In the genomic region with DNA sequence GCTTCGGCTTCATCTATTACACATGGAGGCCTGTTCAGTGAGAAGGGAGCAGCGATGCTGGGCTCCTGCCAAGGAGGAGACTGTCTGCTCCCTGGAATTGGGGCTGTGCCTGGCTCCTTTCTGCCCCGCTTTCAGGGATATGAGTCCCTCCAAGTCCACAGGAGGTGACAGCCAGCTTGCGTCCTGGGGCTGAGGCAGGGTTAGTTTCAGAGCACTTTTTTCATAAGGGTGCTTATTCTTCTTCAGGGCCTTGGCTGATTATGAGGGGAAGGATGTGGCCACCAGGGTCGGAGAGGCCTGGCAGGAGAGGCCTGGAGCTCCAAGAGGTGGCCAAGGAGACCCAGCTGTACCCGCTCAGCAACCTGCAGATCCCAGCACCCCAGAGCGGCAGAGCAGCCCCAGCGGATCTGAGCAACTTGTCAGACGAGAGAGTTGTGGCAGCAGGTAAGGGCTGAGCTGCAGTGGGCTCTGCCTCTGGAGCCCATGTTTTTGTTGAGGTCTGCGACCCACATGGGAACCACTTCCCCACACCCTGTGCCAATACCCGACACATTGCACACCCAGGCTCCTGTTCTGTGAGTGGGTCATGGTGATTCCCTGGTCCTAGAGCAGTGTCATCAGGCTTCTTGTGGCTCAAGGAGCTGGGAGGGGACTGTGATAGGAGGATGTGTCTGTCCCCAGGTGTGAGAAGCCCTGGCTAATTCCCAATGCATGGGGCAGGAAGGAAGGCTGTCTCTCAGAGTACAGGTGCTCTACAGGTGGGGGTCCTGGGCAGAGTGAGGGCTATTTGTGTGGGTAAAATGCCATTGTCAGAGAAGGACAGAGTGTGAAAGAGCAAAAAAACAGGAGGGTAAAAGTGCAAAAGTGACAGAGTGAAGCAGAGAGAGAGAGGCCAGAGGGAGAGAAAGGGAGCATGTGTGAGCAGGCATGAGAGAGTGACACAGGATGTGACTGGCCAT, we compare ENCODE assay signal across 20 cellular contexts. TPM values are rescaled to one million over a fixed set of nuclear protein-coding genes. Genes with fewer than 3 reads are reported as not detected.
DNase-seq lines count a peak whose midpoint lies in the region; ATAC-seq, FAIRE-seq and TF ChIP-seq lines count a peak whose summit lies in the region.
"Had no signal": no experiment of that assay in that cellular context is flagged by ENCODE, and none has a peak within 500 bp of the region (broad histone marks: within the 10 kb centered on the region; RNA-seq: fewer than 3 reads in every experiment).

No MANE protein-coding gene starts in this region.

- H4K8ac ChIP-seq in neuronal stem cell (ENCODE audit: low read depth, low read length): no peak overlapping the region

- H3K14ac ChIP-seq in neuronal stem cell (ENCODE audit: low read length): no peak overlapping the region

- no peaks in the 10 kb centered on the region; a peak in 1 of 3 replicates for H3K36me3 ChIP-seq in HEK293 (ENCODE audit: control insufficient read depth in 2 of 2, insufficient read depth in 1 of 2, low read length in 2 of 2)
- H3K36me3 ChIP-seq in bronchial epithelial cell (ENCODE audit: control insufficient read depth, insufficient read depth, low read length): peaks cover 20% of the 10 kb centered on the region
- H3K36me3 ChIP-seq in neuronal stem cell (replicated peaks in 1 of 2; ENCODE audit: control insufficient read depth in 2 of 2, insufficient read depth in 2 of 2, low read length in 2 of 2): peaks cover 0 to 2% of the 10 kb centered on the region in 2 donors
- H3K36me3 ChIP-seq in aorta (ENCODE audit: control insufficient read depth in 1 of 2, insufficient read depth in 2 of 2, low read length in 1 of 2): no peaks in the 10 kb centered on the region
- H3K36me3 ChIP-seq: BLaER1 treated with 17β-estradiol and CSF1 and Interleukin-3, amounts not matched to agents 10 nM and 100 nM; HAP-1 had no signal

- DNase-seq in bronchial epithelial cell (ENCODE audit: low read depth) (no peak), neuronal stem cell (ENCODE audit: low spot score) (no peak), aorta (peak; percentile 40 to 41), COR-L47 (lab: John Stamatoyannopoulos, UW) (no peak)
- DNase-seq: CD8-positive, alpha-beta T cell; DMS 273 treated with DMSO at 0.1 percent for 48 hours; DMS53; DND-41; EL; GM23248 had no signal

- H3K79me1 ChIP-seq in neuronal stem cell (ENCODE audit: low read depth, low read length): no peaks in the 10 kb centered on the region

- H2BK12ac ChIP-seq in neuronal stem cell (ENCODE audit: low read length): no peak overlapping the region

- H3K4me2 ChIP-seq in neuronal stem cell (ENCODE audit: insufficient read depth, low read length, poor library complexity, severe bottlenecking): no peak overlapping the region
- H3K4me2 ChIP-seq: BLaER1 treated with 17β-estradiol and CSF1 and Interleukin-3, amounts not matched to agents 10 nM and 100 nM had no signal

- H3K4me3 ChIP-seq in HEK293 (ENCODE audit: low read depth, low read length): no peak overlapping the region
- H3K4me3 ChIP-seq in bronchial epithelial cell (ENCODE audit: low read depth, low read length): no peak overlapping the region
- no peak overlapping the region for H3K4me3 ChIP-seq in neuronal stem cell (ENCODE audit: low read length in 2 of 2)
- no peak overlapping the region for H3K4me3 ChIP-seq in aorta (ENCODE audit: low read length in 2 of 2)
- H3K4me3 ChIP-seq: BLaER1 treated with 17β-estradiol and CSF1 and Interleukin-3, amounts not matched to agents 10 nM and 100 nM; GM12878; GM23248; HAP-1 had no signal

- H3K9me3 ChIP-seq in HEK293 (ENCODE audit: control insufficient read depth, insufficient read depth, low read depth, low read length) (no peaks in the 10 kb centered on the region), neuronal stem cell (replicated peaks in 1 of 2; ENCODE audit: control insufficient read depth in 2 of 2, insufficient read depth in 1 of 2, low read depth in 1 of 2, low read length in 2 of 2) (no peaks in the 10 kb centered on the region), aorta (ENCODE audit: control insufficient read depth, low read length) (no peaks in the 10 kb centered on the region)
- H3K9me3 ChIP-seq: HAP-1 had no signal

- FAIRE-seq in bronchial epithelial cell (lab: Jason Lieb, UNC): peak; percentile 68
- FAIRE-seq: GM12878 had no signal

- H3K18ac ChIP-seq in neuronal stem cell (ENCODE audit: low read length): no peak overlapping the region

- H3K4ac ChIP-seq in neuronal stem cell (ENCODE audit: low read length): no peak overlapping the region

- intact Hi-C loops in aorta (cut with DNase I): no loop called here

- peak overlapping the region; percentile 30 for H3K9ac ChIP-seq in neuronal stem cell (ENCODE audit: low read depth, low read length, poor library complexity)
- H3K9ac ChIP-seq: BLaER1 treated with 17β-estradiol and CSF1 and Interleukin-3, amounts not matched to agents 10 nM and 100 nM; GM23248 had no signal

- no peak for TF ChIP-seq CTCF in HEK293 (tag by site-specific recombination; IDR thresholded peaks at IDR 0.05)
- no peak for TF ChIP-seq CTCF in bronchial epithelial cell (IDR thresholded peaks at IDR 0.05; ENCODE audit: insufficient read depth, low read length, severe bottlenecking)

- no peak overlapping the region for H3K27ac ChIP-seq in HEK293 (ENCODE audit: extremely low read depth, low read depth, low read length)
- H3K27ac ChIP-seq in neuronal stem cell (replicated peaks; ENCODE audit: low read length): no peak overlapping the region
- H3K27ac ChIP-seq in aorta (ENCODE audit: low read depth in 1 of 2, low read length in 2 of 2): no peak overlapping the region
- H3K27ac ChIP-seq: BLaER1 treated with 17β-estradiol and CSF1 and Interleukin-3, amounts not matched to agents 10 nM and 100 nM; GM23248; HL-60 had no signal

- H2BK120ac ChIP-seq in neuronal stem cell (ENCODE audit: low read depth, low read length): no peak overlapping the region

- H4K91ac ChIP-seq in neuronal stem cell (ENCODE audit: low read depth, low read length, poor library complexity): no peak overlapping the region

- POLR2A ChIA-PET in HEK293 (lab: Yijun Ruan, JAX): no interaction called here

- H3K27me3 ChIP-seq in bronchial epithelial cell (ENCODE audit: control insufficient read depth, insufficient read depth, low read length) (no peaks in the 10 kb centered on the region), neuronal stem cell (ENCODE audit: control insufficient read depth in 3 of 3, insufficient read depth in 3 of 3, low read depth in 1 of 3, low read length in 3 of 3) (peaks cover 0 to 12% (median 0%) of the 10 kb centered on the region in 3 experiments), aorta (ENCODE audit: control insufficient read depth in 1 of 2, insufficient read depth in 2 of 2, low read length in 1 of 2) (no peaks in the 10 kb centered on the region)

- H3K4me1 ChIP-seq in HEK293 (ENCODE audit: control insufficient read depth, insufficient read depth, low read length): no peaks in the 10 kb centered on the region
- H3K4me1 ChIP-seq in neuronal stem cell (ENCODE audit: control insufficient read depth in 2 of 2, insufficient read depth in 1 of 2, low read depth in 1 of 2, low read length in 2 of 2): no peaks in the 10 kb centered on the region
- no peaks in the 10 kb centered on the region for H3K4me1 ChIP-seq in aorta (ENCODE audit: control insufficient read depth in 1 of 2, insufficient read depth in 2 of 2, low read length in 2 of 2)

- ATAC-seq in aorta (ENCODE audit: low FRiP score): no peak
- ATAC-seq in GM21717 (IDR thresholded peaks at IDR 0.05; ENCODE audit: unreplicated experiment): no peak
- ATAC-seq: CD8-positive, alpha-beta T cell; GM12878 had no signal

- CTCF ChIA-PET in HEK293 (lab: Yijun Ruan, JAX): interaction anchor here (0.7 to 1.6 kb wide), 5 partner anchors 12 to 763 kb away, joined by 3 read pairs; no protein-coding TSS in a partner anchor

- H2AK5ac ChIP-seq in neuronal stem cell (ENCODE audit: low read depth, low read length): no peak overlapping the region

- no peak overlapping the region for H2BK5ac ChIP-seq in neuronal stem cell (ENCODE audit: low read length)

- no peak overlapping the region for H2AFZ ChIP-seq in neuronal stem cell (ENCODE audit: low read length)
- H2AFZ ChIP-seq: GM23248 had no signal

- WGBS in neuronal stem cell (ENCODE audit: extremely low coverage in 2 of 2, insufficient read length in 2 of 2, insufficient replicate concordance in 1 of 2), 2 donors: no CpG with 5 or more reads among the region's 11 CpGs
- 85 to 93% methylated on average over 11 of the region's 11 CpGs for WGBS in aorta, 2 donors

- H2BK15ac ChIP-seq in neuronal stem cell (ENCODE audit: low read length): no peak overlapping the region

- H3K23ac ChIP-seq in neuronal stem cell (ENCODE audit: low read depth, low read length, poor library complexity): no peak overlapping the region

TF ChIP-seq in HEK293, 187 proteins besides CTCF, POLR2A, EP300 and RAD21 (continues in another document):
- TF ChIP-seq ZFP41 (tag by site-specific recombination; IDR thresholded peaks at IDR 0.05; ENCODE audit: borderline replicate concordance) (no peak), FEZF1 (tag by site-specific recombination; IDR thresholded peaks at IDR 0.05) (no peak), PRDM1 (tag by site-specific recombination; IDR thresholded peaks at IDR 0.05) (0 out of 2 replicates have a peak, but pooled peaks have one; percentile 7), SCRT2 (tag by site-specific recombination; IDR thresholded peaks at IDR 0.05) (peak; percentile 72), ZNF184 (tag by site-specific recombination; IDR thresholded peaks at IDR 0.05) (no peak), ZNF560 (tag by site-specific recombination; IDR thresholded peaks at IDR 0.05; ENCODE audit: borderline replicate concordance) (no peak), ZNF394 (tag by site-specific recombination; IDR thresholded peaks at IDR 0.05; ENCODE audit: borderline replicate concordance) (no peak)
- TF ChIP-seq, protein P1, sequence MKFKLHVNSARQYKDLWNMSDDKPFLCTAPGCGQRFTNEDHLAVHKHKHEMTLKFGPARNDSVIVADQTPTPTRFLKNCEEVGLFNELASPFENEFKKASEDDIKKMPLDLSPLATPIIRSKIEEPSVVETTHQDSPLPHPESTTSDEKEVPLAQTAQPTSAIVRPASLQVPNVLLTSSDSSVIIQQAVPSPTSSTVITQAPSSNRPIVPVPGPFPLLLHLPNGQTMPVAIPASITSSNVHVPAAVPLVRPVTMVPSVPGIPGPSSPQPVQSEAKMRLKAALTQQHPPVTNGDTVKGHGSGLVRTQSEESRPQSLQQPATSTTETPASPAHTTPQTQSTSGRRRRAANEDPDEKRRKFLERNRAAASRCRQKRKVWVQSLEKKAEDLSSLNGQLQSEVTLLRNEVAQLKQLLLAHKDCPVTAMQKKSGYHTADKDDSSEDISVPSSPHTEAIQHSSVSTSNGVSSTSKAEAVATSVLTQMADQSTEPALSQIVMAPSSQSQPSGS (tag by site-specific recombination; IDR thresholded peaks at IDR 0.05; ENCODE audit: low read depth): no peak

RNA-seq across cellular contexts. Expression of a gene that starts 47.4 kb away (rescaled TPM):
- 93.5 and 264 TPM in 2 replicates for total RNA-seq in bronchial epithelial cell
- polyA plus RNA-seq in neuronal stem cell (2013, experiment 1 of 2): 13.2 TPM
- 13.2 TPM for polyA plus RNA-seq in neuronal stem cell (2013, experiment 2 of 2)
- 10 to 100 TPM in 1 of 2 donors, 1 to 10 TPM in 1; 8.0 to 13.5 TPM for total RNA-seq in aorta
- 1 to 10 TPM; 2.6 to 4.8 TPM for polyA plus RNA-seq in aorta
- total RNA-seq: G401 had no signal

RNA-seq across cellular contexts. Expression of a gene that starts 48.6 kb away (rescaled TPM):
- total RNA-seq in bronchial epithelial cell (not detected in 2 replicates), aorta (not detected)
- polyA plus RNA-seq in neuronal stem cell (2013, experiment 1 of 2): 0.01 TPM
- 0.03 TPM for polyA plus RNA-seq in neuronal stem cell (2013, experiment 2 of 2)
- not detected for polyA plus RNA-seq in aorta
- total RNA-seq: A172; CD8-positive, alpha-beta T cell; G401; GM12878; GM23248; H4; HT1080 had no signal
- polyA plus RNA-seq: GM23248 had no signal

Comparison
In these comparisons a context has a peak if more than half of its experiments do, and no peak if none do; other contexts are left out.
1. DNase-seq: peak in aorta (2 of 2); none in bronchial epithelial cell (single experiment), neuronal stem cell (single experiment) and COR-L47 (single experiment).